Comparison of ENCODE assay signal across 18 cellular contexts in the genomic region with DNA sequence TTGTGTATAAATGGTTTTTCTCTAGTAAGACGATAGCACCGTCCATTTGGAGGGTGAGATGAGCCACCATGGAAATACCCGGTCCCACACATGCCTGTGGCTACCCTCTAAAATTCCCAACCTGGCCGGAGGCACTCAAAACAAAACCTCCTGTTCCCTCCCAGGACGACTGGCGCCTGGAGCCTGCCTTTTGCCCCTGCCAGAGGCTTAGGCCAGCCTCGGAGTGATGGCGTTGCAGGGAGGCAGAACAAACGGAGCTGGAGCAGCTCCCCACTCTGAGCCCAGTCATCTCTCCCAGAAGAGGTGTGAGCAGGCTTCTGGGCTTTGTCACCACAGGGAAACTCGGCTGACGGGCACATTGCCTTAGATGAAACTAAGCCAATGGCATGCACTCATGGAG.
A peak's percentile ranks its signal among the peaks of the same experiment; 100 is the strongest.
DNase-seq lines count a peak whose midpoint lies in the region; ATAC-seq, FAIRE-seq and TF ChIP-seq lines count a peak whose summit lies in the region.
"Had no signal": no experiment of that assay in that cellular context is flagged by ENCODE, and none has a peak within 500 bp of the region (broad histone marks: within the 10 kb centered on the region; RNA-seq: fewer than 3 reads in every experiment).

No MANE protein-coding gene starts in this region.

- H3K4me1 ChIP-seq in esophagus muscularis mucosa = peaks cover 15 to 59% (median 41%) of the 10 kb centered on the region in 4 donors
- H3K4me1 ChIP-seq: Caco-2, spleen, testis had no signal

- no peak for ATAC-seq in stimulated activated naive B cell treated with anti-CD40 and anti-IgM and Interleukin-4, amounts not matched to agents 10 μg/mL and 1 μg/mL and 100 μg/mL, for 72 hours (replicated peaks)
- ATAC-seq: activated CD4-positive, CD25-positive, alpha-beta regulatory T cell treated with anti-CD3 and anti-CD28 coated beads, Interleukin-2, amount 50 U/mL, for 24 hours; T-cell had no signal

- TF ChIP-seq POLR2A in esophagus muscularis mucosa (IDR thresholded peaks at IDR 0.05; ENCODE audit: low read depth) = no peak

- DNase-seq in activated CD4-positive, alpha-beta T cell treated with anti-CD3 and anti-CD28 coated beads, Interleukin-2, amount 10 ng/mL, durations not matched to agents 24 days and 14 days = peak; percentile 28
- DNase-seq in activated CD4-positive, alpha-beta T cell treated with anti-CD3 and anti-CD28 coated beads, Interleukin-2, amount 50 U/mL, for 48 hours = no peak
- DNase-seq in esophagus muscularis mucosa (ENCODE audit: extremely low spot score) (no peak), mucosa of gallbladder (ENCODE audit: low spot score) (peak; percentile 39), urothelium cell line (ENCODE audit: low spot score) (peak; percentile 10), SK-N-DZ (ENCODE audit: low spot score) (no peak), DMS153 treated with DMSO at 0.1 percent for 48 hours (lab: John Stamatoyannopoulos, UW; ENCODE audit: unreplicated experiment) (no peak)
- no peak for DNase-seq in stimulated activated naive B cell treated with anti-CD40 and anti-IgM and Interleukin-4, amounts not matched to agents 10 μg/mL and 1 μg/mL and 100 μg/mL, for 72 hours
- DNase-seq: Caco-2, NCI-H146, NCI-H510A, OCI-M1, spleen, T-cell, testis had no signal

- peak overlapping the region; percentile 38 to 80 (median 62) for H3K27ac ChIP-seq in esophagus muscularis mucosa (replicated peaks in 1 of 4)
- H3K27ac ChIP-seq: 22Rv1, spleen, testis had no signal

- 76% methylated on average over 11 of the region's 11 CpGs for whole genome bisulfite sequencing in esophagus muscularis mucosa

- H3K36me3 Mint-ChIP-seq in activated CD4-positive, alpha-beta T cell treated with anti-CD3 and anti-CD28 coated beads, Interleukin-2, amount 10 ng/mL, durations not matched to agents 24 days and 14 days (ENCODE audit: low read depth) = no peaks in the 10 kb centered on the region
- H3K36me3 Mint-ChIP-seq in stimulated activated naive B cell treated with anti-CD40 and anti-IgM and Interleukin-4, amounts not matched to agents 10 μg/mL and 1 μg/mL and 100 μg/mL, for 72 hours = peaks cover 0 to 3% of the 10 kb centered on the region in 2 donors
- H3K36me3 Mint-ChIP-seq: T-cell had no signal

- no peak overlapping the region for H3K27ac Mint-ChIP-seq in activated CD4-positive, alpha-beta T cell treated with anti-CD3 and anti-CD28 coated beads, Interleukin-2, amount 10 ng/mL, durations not matched to agents 24 days and 14 days
- no peak overlapping the region for H3K27ac Mint-ChIP-seq in stimulated activated naive B cell treated with anti-CD40 and anti-IgM and Interleukin-4, amounts not matched to agents 10 μg/mL and 1 μg/mL and 100 μg/mL, for 72 hours
- H3K27ac Mint-ChIP-seq: nephron, T-cell had no signal

- H3K9me3 Mint-ChIP-seq in activated CD4-positive, alpha-beta T cell treated with anti-CD3 and anti-CD28 coated beads, Interleukin-2, amount 10 ng/mL, durations not matched to agents 24 days and 14 days = no peaks in the 10 kb centered on the region
- no peaks in the 10 kb centered on the region for H3K9me3 Mint-ChIP-seq in stimulated activated naive B cell treated with anti-CD40 and anti-IgM and Interleukin-4, amounts not matched to agents 10 μg/mL and 1 μg/mL and 100 μg/mL, for 72 hours
- H3K9me3 Mint-ChIP-seq: nephron, T-cell had no signal

- H3K4me1 Mint-ChIP-seq in activated CD4-positive, alpha-beta T cell treated with anti-CD3 and anti-CD28 coated beads, Interleukin-2, amount 10 ng/mL, durations not matched to agents 24 days and 14 days = no peaks in the 10 kb centered on the region
- no peaks in the 10 kb centered on the region for H3K4me1 Mint-ChIP-seq in stimulated activated naive B cell treated with anti-CD40 and anti-IgM and Interleukin-4, amounts not matched to agents 10 μg/mL and 1 μg/mL and 100 μg/mL, for 72 hours
- H3K4me1 Mint-ChIP-seq: T-cell had no signal

- no peaks in the 10 kb centered on the region for H3K36me3 ChIP-seq in esophagus muscularis mucosa
- H3K36me3 ChIP-seq: spleen had no signal

- no peak for FAIRE-seq in urothelium cell line (lab: Jason Lieb, UNC)

- no peak overlapping the region for H3K4me3 Mint-ChIP-seq in activated CD4-positive, alpha-beta T cell treated with anti-CD3 and anti-CD28 coated beads, Interleukin-2, amount 10 ng/mL, durations not matched to agents 24 days and 14 days
- no peak overlapping the region for H3K4me3 Mint-ChIP-seq in stimulated activated naive B cell treated with anti-CD40 and anti-IgM and Interleukin-4, amounts not matched to agents 10 μg/mL and 1 μg/mL and 100 μg/mL, for 72 hours
- H3K4me3 Mint-ChIP-seq: nephron, T-cell had no signal

- intact Hi-C loops in activated CD4-positive, alpha-beta T cell treated with anti-CD3 and anti-CD28 coated beads, Interleukin-2, amount 10 ng/mL, durations not matched to agents 24 days and 14 days (cut with micrococcal nuclease) = no loop called here
- intact Hi-C loops in esophagus muscularis mucosa (cut with DNase I) = loop anchor here (5.0 kb wide), 1 partner anchor 209 kb away; no protein-coding TSS in a partner anchor

- H3K4me3 ChIP-seq in esophagus muscularis mucosa = no peak overlapping the region
- H3K4me3 ChIP-seq: spleen, testis had no signal

- H3K27me3 Mint-ChIP-seq in activated CD4-positive, alpha-beta T cell treated with anti-CD3 and anti-CD28 coated beads, Interleukin-2, amount 10 ng/mL, durations not matched to agents 24 days and 14 days = no peaks in the 10 kb centered on the region
- H3K27me3 Mint-ChIP-seq in stimulated activated naive B cell treated with anti-CD40 and anti-IgM and Interleukin-4, amounts not matched to agents 10 μg/mL and 1 μg/mL and 100 μg/mL, for 72 hours = no peaks in the 10 kb centered on the region
- H3K27me3 Mint-ChIP-seq: T-cell had no signal

- no peaks in the 10 kb centered on the region for H3K27me3 ChIP-seq in esophagus muscularis mucosa
- H3K27me3 ChIP-seq: spleen, testis had no signal

- H3K9me3 ChIP-seq in esophagus muscularis mucosa = no peaks in the 10 kb centered on the region
- H3K9me3 ChIP-seq: Caco-2, spleen, testis had no signal

- TF ChIP-seq EP300 in esophagus muscularis mucosa (IDR thresholded peaks at IDR 0.05) = no peak

- TF ChIP-seq CTCF in esophagus muscularis mucosa (IDR thresholded peaks at IDR 0.05) = no peak

Comparison
In these comparisons a context has a peak if more than half of its experiments do, and no peak if none do; other contexts are left out.
1. DNase-seq: peak in activated CD4-positive, alpha-beta T cell treated with anti-CD3 and anti-CD28 coated beads, Interleukin-2, amount 10 ng/mL, durations not matched to agents 24 days and 14 days (single experiment), mucosa of gallbladder (single experiment) and urothelium cell line (single experiment); none in activated CD4-positive, alpha-beta T cell treated with anti-CD3 and anti-CD28 coated beads, Interleukin-2, amount 50 U/mL, for 48 hours (0 of 2), esophagus muscularis mucosa (single experiment), stimulated activated naive B cell treated with anti-CD40 and anti-IgM and Interleukin-4, amounts not matched to agents 10 μg/mL and 1 μg/mL and 100 μg/mL, for 72 hours (single experiment), SK-N-DZ (single experiment) and DMS153 treated with DMSO at 0.1 percent for 48 hours (single experiment).